In genomic region chr16:13904822-13905221, GRCh38 we compare ENCODE assay signal across 2 cellular contexts.
A peak's percentile ranks its signal among the peaks of the same experiment; 100 is the strongest.
TF ChIP-seq lines count a peak whose summit lies in the region.
"Not testable (repeated sequence)": the region's sequence is repeated elsewhere in the genome, so short reads cannot be mapped to it uniquely, and the experiment has no call there.

No MANE protein-coding gene starts in this region.

TF ChIP-seq in HCT116, 20 proteins besides CTCF, POLR2A, EP300 and RAD21:
- peak; percentile 86 for TF ChIP-seq CBX3 (IDR thresholded peaks at IDR 0.05; ENCODE audit: low read depth)

TF ChIP-seq in K562, 482 proteins besides CTCF, POLR2A, EP300 and RAD21:
- TF ChIP-seq CREM (IDR thresholded peaks at IDR 0.05; ENCODE audit: low read depth) (peak; percentile 41; the same call in 1 of the 2 replicates), SMC3 (conservative IDR thresholded peaks at IDR 0.05; ENCODE audit: insufficient read depth, low read depth, low read length) (peak; percentile 37; the same call in 1 of the 2 replicates), JUND (IDR thresholded peaks at IDR 0.05; ENCODE audit: borderline replicate concordance, low read depth, low read length) (0 out of 2 replicates have a peak, but pooled peaks have one; percentile 16), CTCFL (IDR thresholded peaks at IDR 0.05; ENCODE audit: borderline replicate concordance, insufficient read depth, low read depth, low read length, poor library complexity, severe bottlenecking) (peak; percentile 15)
- not testable (repeated sequence) for TF ChIP-seq JUND (tag; IDR thresholded peaks at IDR 0.05; ENCODE audit: borderline replicate concordance, low read depth, low read length)
